In the genomic region with DNA sequence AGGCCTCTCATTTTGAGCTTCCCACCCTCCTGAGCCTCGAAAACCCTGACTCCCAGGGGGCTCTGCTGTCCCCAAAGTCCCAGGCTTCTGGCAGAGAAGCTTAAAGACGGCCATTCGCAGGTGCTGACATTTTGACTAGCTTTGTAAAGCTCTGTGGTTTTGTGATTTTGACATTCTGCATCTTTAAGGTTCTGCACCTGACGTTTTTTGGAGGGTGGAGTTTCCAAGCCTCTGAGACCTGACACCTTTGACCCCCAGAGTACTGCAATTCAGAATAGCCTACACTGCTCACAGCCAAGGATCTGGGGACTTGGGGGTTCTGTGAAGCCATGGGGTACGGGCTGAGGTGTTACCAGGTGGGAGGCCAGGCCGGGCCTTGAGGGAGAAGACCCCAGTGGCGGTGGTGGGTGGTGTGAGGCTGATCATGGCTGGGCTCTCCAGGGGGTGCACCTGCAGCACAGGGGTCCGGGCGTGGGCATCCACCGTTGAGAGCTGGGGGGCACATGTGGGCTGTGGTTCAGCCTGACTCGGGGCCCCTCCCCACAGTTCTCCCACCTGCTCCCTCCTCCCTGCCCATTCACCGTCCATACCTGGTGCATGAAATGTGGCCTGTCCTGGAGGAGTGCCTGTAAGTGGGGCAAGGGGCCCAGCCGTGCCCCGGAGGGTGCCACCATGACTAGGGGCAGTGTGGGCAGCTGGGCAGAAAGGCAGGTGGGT, we compare ENCODE assay signal across 1 cellular context.
TF ChIP-seq lines count a peak whose summit lies in the region.

No MANE protein-coding gene starts in this region.

TF ChIP-seq in HEK293, 187 proteins besides CTCF, POLR2A, EP300 and RAD21:
- TF ChIP-seq, protein P1, sequence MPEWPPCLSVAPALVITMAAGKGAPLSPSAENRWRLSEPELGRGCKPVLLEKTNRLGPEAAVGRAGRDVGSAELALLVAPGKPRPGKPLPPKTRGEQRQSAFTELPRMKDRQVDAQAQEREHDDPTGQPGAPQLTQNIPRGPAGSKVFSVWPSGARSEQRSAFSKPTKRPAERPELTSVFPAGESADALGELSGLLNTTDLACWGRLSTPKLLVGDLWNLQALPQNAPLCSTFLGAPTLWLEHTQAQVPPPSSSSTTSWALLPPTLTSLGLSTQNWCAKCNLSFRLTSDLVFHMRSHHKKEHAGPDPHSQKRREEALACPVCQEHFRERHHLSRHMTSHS (tag by site-specific recombination; IDR thresholded peaks at IDR 0.05) = no peak
- TF ChIP-seq ZNF366 (tag by site-specific recombination; conservative IDR thresholded peaks at IDR 0.05) (no peak), GLIS2 (tag by site-specific recombination; IDR thresholded peaks at IDR 0.05) (0 out of 2 replicates have a peak, but pooled peaks have one; percentile 26), ZNF571 (tag by site-specific recombination; IDR thresholded peaks at IDR 0.05) (no peak), ZNF560 (tag by site-specific recombination; IDR thresholded peaks at IDR 0.05; ENCODE audit: borderline replicate concordance) (no peak)
- TF ChIP-seq, protein P2, sequence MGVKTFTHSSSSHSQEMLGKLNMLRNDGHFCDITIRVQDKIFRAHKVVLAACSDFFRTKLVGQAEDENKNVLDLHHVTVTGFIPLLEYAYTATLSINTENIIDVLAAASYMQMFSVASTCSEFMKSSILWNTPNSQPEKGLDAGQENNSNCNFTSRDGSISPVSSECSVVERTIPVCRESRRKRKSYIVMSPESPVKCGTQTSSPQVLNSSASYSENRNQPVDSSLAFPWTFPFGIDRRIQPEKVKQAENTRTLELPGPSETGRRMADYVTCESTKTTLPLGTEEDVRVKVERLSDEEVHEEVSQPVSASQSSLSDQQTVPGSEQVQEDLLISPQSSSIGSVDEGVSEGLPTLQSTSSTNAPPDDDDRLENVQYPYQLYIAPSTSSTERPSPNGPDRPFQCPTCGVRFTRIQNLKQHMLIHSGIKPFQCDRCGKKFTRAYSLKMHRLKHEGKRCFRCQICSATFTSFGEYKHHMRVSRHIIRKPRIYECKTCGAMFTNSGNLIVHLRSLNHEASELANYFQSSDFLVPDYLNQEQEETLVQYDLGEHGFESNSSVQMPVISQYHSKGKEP (tag by site-specific recombination; IDR thresholded peaks at IDR 0.05) = no peak
TF ChIP-seq in HEK293: peak in this region for 1.
